17 cellular contexts compared by ENCODE assay signal in the genomic region with DNA sequence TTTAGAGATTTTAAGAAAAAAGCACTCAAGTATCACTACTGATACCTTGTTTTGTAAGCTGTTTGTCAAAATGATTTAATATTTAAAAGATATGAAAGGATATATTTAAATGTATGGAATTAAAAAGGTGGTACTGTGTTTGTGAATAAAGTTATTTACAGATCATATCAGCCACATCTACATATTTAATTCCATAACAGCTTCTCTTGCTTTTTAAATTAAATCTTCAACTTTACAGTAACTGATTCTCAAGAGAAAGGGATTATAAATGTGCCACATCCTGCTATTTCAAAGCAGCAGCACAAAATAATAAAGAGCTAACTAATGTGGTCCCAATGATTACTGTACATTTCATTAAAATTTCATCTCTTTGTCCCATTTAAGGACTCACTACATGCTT.
"Had no signal": no experiment of that assay in that cellular context is flagged by ENCODE, and none has a peak within 500 bp of the region (broad histone marks: within the 10 kb centered on the region; RNA-seq: fewer than 3 reads in every experiment).

No MANE protein-coding gene starts in this region.

- H3K4me3 ChIP-seq: left lung, prostate gland, thyroid gland had no signal

- DNase-seq: activated CD4-positive, alpha-beta T cell treated with anti-CD3 and anti-CD28 coated beads for 4 hours; activated CD4-positive, alpha-beta T cell treated with anti-CD3 and anti-CD28 coated beads, Interleukin-2, amount 50 U/mL, for 48 hours; activated CD4-positive, CD25-positive, alpha-beta regulatory T cell; activated CD8-positive, alpha-beta memory T cell treated with anti-CD3 and anti-CD28 coated beads, Interleukin-2, amount 50 U/mL, for 48 hours; activated naive CD4-positive, alpha-beta T cell; activated naive CD8-positive, alpha-beta T cell treated with anti-CD3 and anti-CD28 coated beads for 36 hours; activated T-cell treated with anti-CD3 and anti-CD28 coated beads, Interleukin-2, amount 50 U/mL, for 4 hours; amniotic stem cell; kidney glomerular epithelial cell; left lung; natural killer cell; stimulated activated CD4-positive, alpha-beta T cell treated with anti-CD3 and anti-CD28 coated beads, Interleukin-4, amount 100 ng/mL, for 24 hours; stimulated activated naive CD4-positive, alpha-beta T cell treated with Interleukin-2 at 50 U/mL for 16 hours; T-helper 17 cell; thyroid gland had no signal

- H3K9me3 Mint-ChIP-seq: activated naive CD8-positive, alpha-beta T cell treated with anti-CD3 and anti-CD28 coated beads for 36 hours; activated T-cell treated with anti-CD3 and anti-CD28 coated beads, Interleukin-2, amount 50 U/mL, for 4 hours; activated T-helper 2 cell treated with anti-CD3 and anti-CD28 coated beads, Interferon-gamma antibody, Interleukin-2, Interleukin-4, amounts not matched to agents 10 μg/mL and 5 μg/mL and 100 μg/mL, durations not matched to agents 14 hours and 24 hours and 36 hours; natural killer cell had no signal

- H3K27me3 Mint-ChIP-seq: activated naive CD8-positive, alpha-beta T cell treated with anti-CD3 and anti-CD28 coated beads for 36 hours; T-helper 17 cell had no signal

- H3K36me3 ChIP-seq: left lung, prostate gland, thyroid gland had no signal

- H3K27me3 ChIP-seq: left lung, thyroid gland had no signal

- H3K27ac ChIP-seq: left lung, prostate gland had no signal

- H3K4me3 Mint-ChIP-seq: activated naive CD8-positive, alpha-beta T cell treated with anti-CD3 and anti-CD28 coated beads for 36 hours; activated T-cell treated with anti-CD3 and anti-CD28 coated beads, Interleukin-2, amount 50 U/mL, for 4 hours; natural killer cell; T-helper 17 cell had no signal

- H3K9me3 ChIP-seq: left lung, prostate gland, thyroid gland had no signal

- H3K27ac Mint-ChIP-seq: activated naive CD8-positive, alpha-beta T cell treated with anti-CD3 and anti-CD28 coated beads for 36 hours; activated T-helper 2 cell treated with anti-CD3 and anti-CD28 coated beads, Interferon-gamma antibody, Interleukin-2, Interleukin-4, amounts not matched to agents 10 μg/mL and 5 μg/mL and 100 μg/mL, durations not matched to agents 14 hours and 24 hours and 36 hours; T-helper 17 cell had no signal

- H3K4me1 ChIP-seq: prostate gland had no signal

- ATAC-seq: activated T-cell treated with anti-CD3 and anti-CD28 coated beads, Interleukin-2, amount 50 U/mL, for 4 hours; left lung; natural killer cell; T-helper 17 cell had no signal

- H3K36me3 Mint-ChIP-seq: natural killer cell had no signal
